9 cellular contexts compared by ENCODE assay signal in genomic region chr1:221840511-221841243, GRCh38.
DNase-seq lines count a peak whose midpoint lies in the region; ATAC-seq and TF ChIP-seq lines count a peak whose summit lies in the region.
"Had no signal": no experiment of that assay in that cellular context is flagged by ENCODE, and none has a peak within 500 bp of the region (broad histone marks: within the 10 kb centered on the region; RNA-seq: fewer than 3 reads in every experiment).

No MANE protein-coding gene starts in this region.

- no peaks in the 10 kb centered on the region for H3K36me3 Mint-ChIP-seq in stimulated activated naive CD8-positive, alpha-beta T cell treated with anti-CD3 and anti-CD28 coated beads, Interleukin-15, Interleukin-2, amounts not matched to agents 100 ng/mL and 50 ng/mL, for 24 hours (ENCODE audit: low read depth)
- H3K36me3 Mint-ChIP-seq: IgD-negative memory B cell had no signal

- TF ChIP-seq CTCF in fibroblast of mammary gland (conservative IDR thresholded peaks at IDR 0.05; ENCODE audit: control insufficient read depth, insufficient read depth, low read depth, low read length) (no peak), tibial artery (IDR thresholded peaks at IDR 0.05) (no peak), spleen (IDR thresholded peaks at IDR 0.05 in 8 of 11, conservative IDR thresholded peaks at IDR 0.05 in 3 of 11) (no peak)

- no peaks in the 10 kb centered on the region for H3K27me3 ChIP-seq in tibial artery
- no peaks in the 10 kb centered on the region for H3K27me3 ChIP-seq in spleen (replicated peaks in 1 of 7)

- peak overlapping the region; percentile 95 for H3K27ac Mint-ChIP-seq in stimulated activated naive CD8-positive, alpha-beta T cell treated with anti-CD3 and anti-CD28 coated beads, Interleukin-15, Interleukin-2, amounts not matched to agents 100 ng/mL and 50 ng/mL, for 24 hours

- H3K9me3 ChIP-seq in tibial artery (no peaks in the 10 kb centered on the region), spleen (no peaks in the 10 kb centered on the region)

- intact Hi-C loops in tibial artery (cut with DNase I; ENCODE audit: low total_unique reads) (no loop called here), spleen (cut with DNase I; ENCODE audit: low total_unique reads) (no loop called here)

- H3K9me3 Mint-ChIP-seq in stimulated activated naive CD8-positive, alpha-beta T cell treated with anti-CD3 and anti-CD28 coated beads, Interleukin-15, Interleukin-2, amounts not matched to agents 100 ng/mL and 50 ng/mL, for 24 hours, result no peaks in the 10 kb centered on the region
- H3K9me3 Mint-ChIP-seq: IgD-negative memory B cell had no signal

- peaks cover 46% of the 10 kb centered on the region for H3K4me1 Mint-ChIP-seq in stimulated activated naive CD8-positive, alpha-beta T cell treated with anti-CD3 and anti-CD28 coated beads, Interleukin-15, Interleukin-2, amounts not matched to agents 100 ng/mL and 50 ng/mL, for 24 hours (ENCODE audit: low read depth)

- peaks cover 4% of the 10 kb centered on the region for H3K27me3 Mint-ChIP-seq in stimulated activated naive CD8-positive, alpha-beta T cell treated with anti-CD3 and anti-CD28 coated beads, Interleukin-15, Interleukin-2, amounts not matched to agents 100 ng/mL and 50 ng/mL, for 24 hours
- H3K27me3 Mint-ChIP-seq: IgD-negative memory B cell had no signal

- H3K4me1 ChIP-seq in tibial artery (peaks cover 0 to 19% (median 3%) of the 10 kb centered on the region in 4 donors), spleen (peaks cover 0 to 30% (median 5%) of the 10 kb centered on the region in 6 donors)

- no peak for ATAC-seq in stimulated activated naive CD8-positive, alpha-beta T cell treated with anti-CD3 and anti-CD28 coated beads, Interleukin-15, Interleukin-2, amounts not matched to agents 100 U/mL and 50 U/mL, for 24 hours
- ATAC-seq in HG03565 (IDR thresholded peaks at IDR 0.05; ENCODE audit: unreplicated experiment), result peak; percentile 34

- no peak overlapping the region for H3K4me3 ChIP-seq in fibroblast of mammary gland (ENCODE audit: control insufficient read depth, low read depth, low read length)
- no peak overlapping the region for H3K4me3 ChIP-seq in tibial artery
- H3K4me3 ChIP-seq in spleen, result no peak overlapping the region

- peak overlapping the region; percentile 37 to 55 for H3K27ac ChIP-seq in tibial artery
- no peak overlapping the region for H3K27ac ChIP-seq in spleen

- no peak for DNase-seq in stimulated activated naive CD8-positive, alpha-beta T cell treated with anti-CD3 and anti-CD28 coated beads, Interleukin-15, Interleukin-2, amounts not matched to agents 100 U/mL and 50 U/mL, for 24 hours
- DNase-seq in fibroblast of mammary gland (ENCODE audit: low read depth) (peak; percentile 74), tibial artery (peak in 1 of 2 donors; percentile 29), spleen (no peak), NCI-H510A (lab: John Stamatoyannopoulos, UW) (no peak), GDM1 (lab: John Stamatoyannopoulos, UW) (no peak)

- H3K36me3 ChIP-seq in tibial artery (no peaks in the 10 kb centered on the region), spleen (no peaks in the 10 kb centered on the region)

- no peak for TF ChIP-seq POLR2A in spleen (IDR thresholded peaks at IDR 0.05)

- 59 to 73% (median 63%) methylated on average over 5 of the region's 5 CpGs for WGBS in spleen, 5 donors

- no peak overlapping the region for H3K4me3 Mint-ChIP-seq in stimulated activated naive CD8-positive, alpha-beta T cell treated with anti-CD3 and anti-CD28 coated beads, Interleukin-15, Interleukin-2, amounts not matched to agents 100 ng/mL and 50 ng/mL, for 24 hours
- H3K4me3 Mint-ChIP-seq: IgD-negative memory B cell had no signal

Comparison
In these comparisons a context has a peak if more than half of its experiments do, and no peak if none do; other contexts are left out.
1. H3K27ac ChIP-seq: peak in tibial artery (2 of 2); none in spleen (0 of 8).